In the genomic region with DNA sequence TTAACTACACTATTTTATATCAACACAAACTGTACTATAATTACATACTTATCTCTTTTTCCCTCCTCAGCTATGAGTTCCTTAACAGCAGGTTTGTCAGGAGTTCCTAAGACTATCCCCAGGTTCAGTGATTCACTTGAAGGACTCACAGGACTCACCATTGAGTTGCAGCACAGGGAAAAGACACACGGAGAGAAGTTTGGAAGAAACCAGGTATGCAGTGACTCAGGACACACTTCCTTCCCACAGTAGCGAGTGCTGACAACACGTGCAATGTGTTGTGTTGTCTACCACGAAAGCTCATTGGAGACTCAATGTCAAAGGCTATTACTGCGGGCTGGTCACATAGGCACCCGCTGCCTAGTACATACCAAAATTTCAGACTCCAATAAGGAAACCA, we compare ENCODE assay signal across 23 cellular contexts. TPM values are rescaled to one million over a fixed set of nuclear protein-coding genes. Genes with fewer than 3 reads are reported as not detected.
DNase-seq lines count a peak whose midpoint lies in the region; ATAC-seq and TF ChIP-seq lines count a peak whose summit lies in the region.
"Had no signal": no experiment of that assay in that cellular context is flagged by ENCODE, and none has a peak within 500 bp of the region (broad histone marks: within the 10 kb centered on the region; RNA-seq: fewer than 3 reads in every experiment).

No MANE protein-coding gene starts in this region.

- H3K4me1 ChIP-seq in PC-3 (ENCODE audit: insufficient read depth, low read length) (peaks cover 30% of the 10 kb centered on the region), stomach (peaks cover 41 to 98% (median 83%) of the 10 kb centered on the region in 4 donors), PC-9 (replicated peaks; ENCODE audit: insufficient read depth) (no peaks in the 10 kb centered on the region; the same call in 1 of the 2 replicates)

- CTCF ChIA-PET in activated naive CD4-positive, alpha-beta T cell treated with anti-CD3 and anti-CD28 coated beads, Interleukin-2, amount 10 ng/mL, durations not matched to agents 7 days and 5 days (lab: Charles Lee), result interaction anchor here (1.2 kb wide), 1 partner anchor 368 kb away, joined by 3 read pairs; no protein-coding TSS in a partner anchor
- CTCF ChIA-PET in PC-3 (lab: Charles Lee) (interaction anchor here (0.6 kb wide), 1 partner anchor 144 kb away, joined by 6 read pairs; no protein-coding TSS in a partner anchor), PC-9 (lab: Charles Lee) (no interaction called here)

- no peak for TF ChIP-seq POLR2A in stomach (IDR thresholded peaks at IDR 0.05)

- no peak overlapping the region for H3K27ac ChIP-seq in PC-3 (ENCODE audit: low read length)
- H3K27ac ChIP-seq in epithelial cell of prostate, result no peak overlapping the region
- peak overlapping the region in 3 of 5 donors; percentile 13 to 66 (median 44) for H3K27ac ChIP-seq in stomach
- no peak overlapping the region for H3K27ac ChIP-seq in PC-9

- peak overlapping the region; percentile 76 for H3K27ac Mint-ChIP-seq in activated naive CD4-positive, alpha-beta T cell treated with anti-CD3 and anti-CD28 coated beads, Interleukin-2, amount 50 U/mL, for 24 hours
- H3K27ac Mint-ChIP-seq in activated naive CD4-positive, alpha-beta T cell treated with anti-CD3 and anti-CD28 coated beads, Interleukin-2, amount 10 ng/mL, durations not matched to agents 7 days and 5 days, result no peak overlapping the region
- no peak overlapping the region for H3K27ac Mint-ChIP-seq in natural killer cell treated with Interleukin-12 subunit alpha and Interleukin-12 subunit beta and Interleukin-15 and Interleukin-18, amount 100 ng/mL, for 72 hours
- H3K27ac Mint-ChIP-seq: brain, WTC11 had no signal

- no peaks in the 10 kb centered on the region for H4K20me1 ChIP-seq in PC-3 (ENCODE audit: low read length)
- H4K20me1 ChIP-seq in PC-9 (ENCODE audit: insufficient read depth), result no peaks in the 10 kb centered on the region

- peak; percentile 29 for ATAC-seq in PC-3
- ATAC-seq in natural killer cell treated with Interleukin-12 subunit alpha and Interleukin-12 subunit beta and Interleukin-15 and Interleukin-18, amount 100 ng/mL, for 72 hours, result no peak
- ATAC-seq: left cardiac atrium; pancreas; stimulated activated naive CD8-positive, alpha-beta T cell treated with anti-CD3 and anti-CD28 coated beads, Interleukin-15, Interleukin-2, amounts not matched to agents 100 U/mL and 50 U/mL, for 24 hours; WTC11 had no signal

- no peak overlapping the region for H3K4me3 ChIP-seq in PC-3 (ENCODE audit: low read length)
- no peak overlapping the region for H3K4me3 ChIP-seq in stomach
- no peak overlapping the region for H3K4me3 ChIP-seq in PC-9
- H3K4me3 ChIP-seq: pancreas, smooth muscle cell had no signal

- TF ChIP-seq CTCF in PC-3 (conservative IDR thresholded peaks at IDR 0.05; ENCODE audit: low read depth, low read length) (no peak), stomach (IDR thresholded peaks at IDR 0.05) (no peak), PC-9 (conservative IDR thresholded peaks at IDR 0.05) (no peak)

- H3K9me2 ChIP-seq in PC-3 (replicated peaks; ENCODE audit: low read length), result no peaks in the 10 kb centered on the region
- no peaks in the 10 kb centered on the region for H3K9me2 ChIP-seq in PC-9 (ENCODE audit: insufficient read depth)

- BruUV-seq in PC-3 (replicated peaks; lab: Mats Ljungman, UMichigan) (no TSS peak), PC-9 (replicated peaks; lab: Mats Ljungman, UMichigan) (no TSS peak)

- TF ChIP-seq EP300 in stomach (IDR thresholded peaks at IDR 0.05), result no peak

- H3K9ac ChIP-seq in PC-3 (ENCODE audit: low read length), result no peak overlapping the region

- H3K4me1 Mint-ChIP-seq in activated naive CD4-positive, alpha-beta T cell treated with anti-CD3 and anti-CD28 coated beads, Interleukin-2, amount 50 U/mL, for 24 hours, result peaks cover 88% of the 10 kb centered on the region
- peaks cover 60% of the 10 kb centered on the region for H3K4me1 Mint-ChIP-seq in activated naive CD4-positive, alpha-beta T cell treated with anti-CD3 and anti-CD28 coated beads, Interleukin-2, amount 10 ng/mL, durations not matched to agents 7 days and 5 days
- H3K4me1 Mint-ChIP-seq in natural killer cell treated with Interleukin-12 subunit alpha and Interleukin-12 subunit beta and Interleukin-15 and Interleukin-18, amount 100 ng/mL, for 72 hours (ENCODE audit: low read depth in 2 of 2), result peaks cover 31 to 38% of the 10 kb centered on the region in 2 donors
- H3K4me1 Mint-ChIP-seq: WTC11 had no signal

- H2AFZ ChIP-seq in PC-3 (ENCODE audit: low read length), result no peak overlapping the region
- H2AFZ ChIP-seq in PC-9, result no peak overlapping the region

- DNase-seq in activated naive CD4-positive, alpha-beta T cell treated with anti-CD3 and anti-CD28 coated beads, Interleukin-2, amount 10 ng/mL, durations not matched to agents 7 days and 5 days, result no peak
- DNase-seq in PC-3 (peak; percentile 65), epithelial cell of prostate (ENCODE audit: low read depth, low spot score) (peak; percentile 26), stomach (no peak), PC-9 (no peak)
- no peak for DNase-seq in stimulated activated naive CD4-positive, alpha-beta T cell (lab: John Stamatoyannopoulos, UW)
- no peak for DNase-seq in natural killer cell treated with Interleukin-12 subunit alpha and Interleukin-12 subunit beta and Interleukin-15 and Interleukin-18, amount 100 ng/mL, for 72 hours (ENCODE audit: low spot score)
- DNase-seq: activated CD8-positive, alpha-beta memory T cell treated with anti-CD3 and anti-CD28 coated beads, Interleukin-2, amount 50 U/mL, for 4 hours; activated effector memory CD4-positive, alpha-beta T cell treated with Interleukin-2 at 50 U/mL for 16 hours; AML-193; H7; hypothalamus; left cardiac atrium; NCI-H1092; NCI-H1694 treated with DMSO at 0.1 percent for 48 hours; NCI-H2171; pancreas; stimulated activated naive CD8-positive, alpha-beta T cell treated with anti-CD3 and anti-CD28 coated beads, Interleukin-15, Interleukin-2, amounts not matched to agents 100 U/mL and 50 U/mL, for 24 hours; T-helper 1 cell had no signal

- H3K27me3 Mint-ChIP-seq in activated naive CD4-positive, alpha-beta T cell treated with anti-CD3 and anti-CD28 coated beads, Interleukin-2, amount 50 U/mL, for 24 hours, result no peaks in the 10 kb centered on the region
- H3K27me3 Mint-ChIP-seq in activated naive CD4-positive, alpha-beta T cell treated with anti-CD3 and anti-CD28 coated beads, Interleukin-2, amount 10 ng/mL, durations not matched to agents 7 days and 5 days, result no peaks in the 10 kb centered on the region
- no peaks in the 10 kb centered on the region for H3K27me3 Mint-ChIP-seq in natural killer cell treated with Interleukin-12 subunit alpha and Interleukin-12 subunit beta and Interleukin-15 and Interleukin-18, amount 100 ng/mL, for 72 hours

- H3K27me3 ChIP-seq in PC-3 (ENCODE audit: low read length) (no peaks in the 10 kb centered on the region), stomach (no peaks in the 10 kb centered on the region), PC-9 (ENCODE audit: insufficient read depth, low read depth) (no peaks in the 10 kb centered on the region)
- H3K27me3 ChIP-seq: pancreas had no signal

- H3K9me3 Mint-ChIP-seq in activated naive CD4-positive, alpha-beta T cell treated with anti-CD3 and anti-CD28 coated beads, Interleukin-2, amount 50 U/mL, for 24 hours, result no peaks in the 10 kb centered on the region
- H3K9me3 Mint-ChIP-seq in activated naive CD4-positive, alpha-beta T cell treated with anti-CD3 and anti-CD28 coated beads, Interleukin-2, amount 10 ng/mL, durations not matched to agents 7 days and 5 days, result no peaks in the 10 kb centered on the region
- H3K9me3 Mint-ChIP-seq in natural killer cell treated with Interleukin-12 subunit alpha and Interleukin-12 subunit beta and Interleukin-15 and Interleukin-18, amount 100 ng/mL, for 72 hours, result no peaks in the 10 kb centered on the region
- H3K9me3 Mint-ChIP-seq: brain, WTC11 had no signal

- no peaks in the 10 kb centered on the region for H3F3A ChIP-seq in PC-3 (ENCODE audit: low read length, unreplicated experiment)
- no peaks in the 10 kb centered on the region for H3F3A ChIP-seq in PC-9 (ENCODE audit: insufficient read depth, low read depth)

- 34 to 54% (median 50%) methylated on average over 6 of the region's 6 CpGs for WGBS in stomach, 5 donors

- H3K36me3 Mint-ChIP-seq in activated naive CD4-positive, alpha-beta T cell treated with anti-CD3 and anti-CD28 coated beads, Interleukin-2, amount 50 U/mL, for 24 hours, result peaks cover 8% of the 10 kb centered on the region
- peaks cover 39% of the 10 kb centered on the region for H3K36me3 Mint-ChIP-seq in activated naive CD4-positive, alpha-beta T cell treated with anti-CD3 and anti-CD28 coated beads, Interleukin-2, amount 10 ng/mL, durations not matched to agents 7 days and 5 days
- no peaks in the 10 kb centered on the region for H3K36me3 Mint-ChIP-seq in natural killer cell treated with Interleukin-12 subunit alpha and Interleukin-12 subunit beta and Interleukin-15 and Interleukin-18, amount 100 ng/mL, for 72 hours
- H3K36me3 Mint-ChIP-seq: brain, WTC11 had no signal

- H3K4me2 ChIP-seq in PC-3 (ENCODE audit: low read length) (peak overlapping the region; percentile 16; the same call in 1 of the 2 replicates), PC-9 (no peak overlapping the region)
- H3K4me2 ChIP-seq: smooth muscle cell had no signal

- intact Hi-C loops in PC-3 (cut with micrococcal nuclease) (loop anchor here (5.0 kb wide), 1 partner anchor 47 kb away; no protein-coding TSS in a partner anchor), stomach (cut with DNase I; ENCODE audit: low total_unique reads) (no loop called here), PC-9 (cut with micrococcal nuclease; ENCODE audit: unreplicated experiment) (no loop called here)

- peak overlapping the region; percentile 57 for H3K4me3 Mint-ChIP-seq in activated naive CD4-positive, alpha-beta T cell treated with anti-CD3 and anti-CD28 coated beads, Interleukin-2, amount 50 U/mL, for 24 hours
- no peak overlapping the region for H3K4me3 Mint-ChIP-seq in activated naive CD4-positive, alpha-beta T cell treated with anti-CD3 and anti-CD28 coated beads, Interleukin-2, amount 10 ng/mL, durations not matched to agents 7 days and 5 days
- H3K4me3 Mint-ChIP-seq in natural killer cell treated with Interleukin-12 subunit alpha and Interleukin-12 subunit beta and Interleukin-15 and Interleukin-18, amount 100 ng/mL, for 72 hours, result no peak overlapping the region
- H3K4me3 Mint-ChIP-seq: brain, WTC11 had no signal

- H3K9me3 ChIP-seq in PC-3 (ENCODE audit: low read length), result no peaks in the 10 kb centered on the region
- no peaks in the 10 kb centered on the region for H3K9me3 ChIP-seq in stomach
- no peaks in the 10 kb centered on the region; the same call in 1 of the 2 replicates for H3K9me3 ChIP-seq in PC-9 (ENCODE audit: insufficient read depth, low read depth)
- H3K9me3 ChIP-seq: pancreas had no signal

- no peaks in the 10 kb centered on the region for H3K79me2 ChIP-seq in PC-3 (ENCODE audit: low read length)
- H3K79me2 ChIP-seq in PC-9 (ENCODE audit: low read depth), result no peaks in the 10 kb centered on the region

- POLR2A ChIA-PET in PC-3 (lab: Charles Lee; ENCODE audit: unreplicated experiment) (no interaction called here), PC-9 (lab: Charles Lee; ENCODE audit: unreplicated experiment) (no interaction called here)

- H3K36me3 ChIP-seq in PC-3 (ENCODE audit: low read depth, low read length) (no peaks in the 10 kb centered on the region), stomach (no peaks in the 10 kb centered on the region), PC-9 (ENCODE audit: low read depth) (no peaks in the 10 kb centered on the region)
- H3K36me3 ChIP-seq: pancreas had no signal

RNA-seq across cellular contexts. Expression of a gene that starts 32.0 kb away (rescaled TPM):
- total RNA-seq in PC-3 (2014; rRNA removed) (1.7 and 6.1 TPM in 2 replicates), stomach (10 to 100 TPM in 4 of 5 donors, 1 to 10 TPM in 1; 7.6 to 81.1 (median 37.5) TPM), PC-9 (2021) (12.2 and 12.9 TPM in 2 replicates)
- 1 to 10 TPM; 4.8 to 7.4 (median 6.0) TPM for polyA plus RNA-seq in stomach
- 10 to 100 TPM; 23.1 to 25.0 TPM for total RNA-seq in natural killer cell treated with Interleukin-12 subunit alpha and Interleukin-12 subunit beta and Interleukin-15 and Interleukin-18, amount 100 ng/mL, for 72 hours

Comparison
In these comparisons a context has a peak if more than half of its experiments do, and no peak if none do; other contexts are left out.
1. DNase-seq: peak in PC-3 (single experiment) and epithelial cell of prostate (single experiment); none in activated naive CD4-positive, alpha-beta T cell treated with anti-CD3 and anti-CD28 coated beads, Interleukin-2, amount 10 ng/mL, durations not matched to agents 7 days and 5 days (single experiment), stomach (single experiment), PC-9 (0 of 2), stimulated activated naive CD4-positive, alpha-beta T cell (0 of 6) and natural killer cell treated with Interleukin-12 subunit alpha and Interleukin-12 subunit beta and Interleukin-15 and Interleukin-18, amount 100 ng/mL, for 72 hours (single experiment).
2. H3K27ac ChIP-seq: peak in stomach (3 of 5); none in PC-3 (single experiment), epithelial cell of prostate (single experiment) and PC-9 (single experiment).